1 cellular context compared by ENCODE assay signal in genomic region chr11:106344392-106344791, GRCh38.
TF ChIP-seq lines count a peak whose summit lies in the region.

No MANE protein-coding gene starts in this region.

TF ChIP-seq in SK-N-SH treated with all-trans-retinoic acid at 6 μM for 48 hours, 23 proteins besides CTCF, POLR2A, EP300 and RAD21 (continued from another document):
- TF ChIP-seq CSDC2 (CRISPR knock-in tag; IDR thresholded peaks at IDR 0.05) (no peak), ZNF70 (CRISPR knock-in tag; IDR thresholded peaks at IDR 0.05) (no peak), ARNTL (CRISPR knock-in tag; IDR thresholded peaks at IDR 0.05; ENCODE audit: borderline replicate concordance, low read depth) (no peak), GLIS3 (CRISPR knock-in tag; IDR thresholded peaks at IDR 0.05) (no peak), ZNF8 (CRISPR knock-in tag; IDR thresholded peaks at IDR 0.05) (no peak), PPARA (CRISPR knock-in tag; IDR thresholded peaks at IDR 0.05; ENCODE audit: borderline replicate concordance) (no peak), RARB (CRISPR knock-in tag; IDR thresholded peaks at IDR 0.05) (no peak), TOX (CRISPR knock-in tag; IDR thresholded peaks at IDR 0.05; ENCODE audit: borderline replicate concordance) (no peak)
